Comparison of ENCODE assay signal across 20 cellular contexts in genomic region chr3:129326591-129326990, GRCh38.
"Had no signal": no experiment of that assay in that cellular context is flagged by ENCODE, and none has a peak within 500 bp of the region (broad histone marks: within the 10 kb centered on the region; RNA-seq: fewer than 3 reads in every experiment).

No MANE protein-coding gene starts in this region.

- ATAC-seq: SK-N-SH treated with all-trans-retinoic acid at 6 μM for 48 hours had no signal

- FAIRE-seq: RCC 7860 had no signal

- DNase-seq: KBM-7, NCI-H1092, NCI-H1105 treated with DMSO at 0.1 percent for 48 hours, NCI-H1417 treated with DMSO at 0.1 percent for 48 hours, NCI-H146, NCI-H1694 treated with DMSO at 0.1 percent for 48 hours, NCI-H1930, NCI-H2081, NCI-H2171, NCI-H226, NCI-H446, NCI-H510A, NCI-H524 treated with DMSO at 0.1 percent for 48 hours, NCI-H69, NCI-H774, Right ventricle myocardium superior, RPMI8226, SIG-M5 had no signal
